ENCODE assay signal across 1 cellular context in genomic region chr7:107892367-107892741, GRCh38.
TF ChIP-seq lines count a peak whose summit lies in the region.

No MANE protein-coding gene starts in this region.

TF ChIP-seq in A549, 52 proteins besides CTCF, POLR2A, EP300 and RAD21:
- TF ChIP-seq ZC3H11A (IDR thresholded peaks at IDR 0.05): peak; percentile 47
